In genomic region chr2:11038641-11039040, GRCh38 we compare ENCODE assay signal across 4 cellular contexts.
A peak's percentile ranks its signal among the peaks of the same experiment; 100 is the strongest.
TF ChIP-seq lines count a peak whose summit lies in the region.

No MANE protein-coding gene starts in this region.

TF ChIP-seq in HepG2, 621 proteins besides CTCF, POLR2A, EP300 and RAD21:
- TF ChIP-seq ZNF790 (CRISPR knock-in tag; IDR thresholded peaks at IDR 0.05; ENCODE audit: borderline replicate concordance) (no peak), ZNF337 (CRISPR knock-in tag; IDR thresholded peaks at IDR 0.05; ENCODE audit: borderline replicate concordance, low read depth) (peak; percentile 93; the same call in 1 of the 2 replicates)

TF ChIP-seq in HCT116, 20 proteins besides CTCF, POLR2A, EP300 and RAD21:
- TF ChIP-seq YY1 (IDR thresholded peaks at IDR 0.05; ENCODE audit: extremely low read depth, insufficient replicate concordance, low read depth, low read length) (no peak), CBX3 (IDR thresholded peaks at IDR 0.05; ENCODE audit: low read depth) (peak; percentile 57; the same call in 1 of the 2 replicates)

TF ChIP-seq in HEK293, 187 proteins besides CTCF, POLR2A, EP300 and RAD21:
- TF ChIP-seq ZBTB48 (tag by site-specific recombination; IDR thresholded peaks at IDR 0.05) (no peak), SETDB1 (IDR thresholded peaks at IDR 0.05; ENCODE audit: insufficient read length, low read length) (peak; percentile 92), ZNF626 (tag by site-specific recombination; IDR thresholded peaks at IDR 0.05) (0 out of 2 replicates have a peak, but pooled peaks have one; percentile 58)

TF ChIP-seq in GM23338, 12 proteins besides CTCF, POLR2A, EP300 and RAD21:
- TF ChIP-seq, protein P1, sequence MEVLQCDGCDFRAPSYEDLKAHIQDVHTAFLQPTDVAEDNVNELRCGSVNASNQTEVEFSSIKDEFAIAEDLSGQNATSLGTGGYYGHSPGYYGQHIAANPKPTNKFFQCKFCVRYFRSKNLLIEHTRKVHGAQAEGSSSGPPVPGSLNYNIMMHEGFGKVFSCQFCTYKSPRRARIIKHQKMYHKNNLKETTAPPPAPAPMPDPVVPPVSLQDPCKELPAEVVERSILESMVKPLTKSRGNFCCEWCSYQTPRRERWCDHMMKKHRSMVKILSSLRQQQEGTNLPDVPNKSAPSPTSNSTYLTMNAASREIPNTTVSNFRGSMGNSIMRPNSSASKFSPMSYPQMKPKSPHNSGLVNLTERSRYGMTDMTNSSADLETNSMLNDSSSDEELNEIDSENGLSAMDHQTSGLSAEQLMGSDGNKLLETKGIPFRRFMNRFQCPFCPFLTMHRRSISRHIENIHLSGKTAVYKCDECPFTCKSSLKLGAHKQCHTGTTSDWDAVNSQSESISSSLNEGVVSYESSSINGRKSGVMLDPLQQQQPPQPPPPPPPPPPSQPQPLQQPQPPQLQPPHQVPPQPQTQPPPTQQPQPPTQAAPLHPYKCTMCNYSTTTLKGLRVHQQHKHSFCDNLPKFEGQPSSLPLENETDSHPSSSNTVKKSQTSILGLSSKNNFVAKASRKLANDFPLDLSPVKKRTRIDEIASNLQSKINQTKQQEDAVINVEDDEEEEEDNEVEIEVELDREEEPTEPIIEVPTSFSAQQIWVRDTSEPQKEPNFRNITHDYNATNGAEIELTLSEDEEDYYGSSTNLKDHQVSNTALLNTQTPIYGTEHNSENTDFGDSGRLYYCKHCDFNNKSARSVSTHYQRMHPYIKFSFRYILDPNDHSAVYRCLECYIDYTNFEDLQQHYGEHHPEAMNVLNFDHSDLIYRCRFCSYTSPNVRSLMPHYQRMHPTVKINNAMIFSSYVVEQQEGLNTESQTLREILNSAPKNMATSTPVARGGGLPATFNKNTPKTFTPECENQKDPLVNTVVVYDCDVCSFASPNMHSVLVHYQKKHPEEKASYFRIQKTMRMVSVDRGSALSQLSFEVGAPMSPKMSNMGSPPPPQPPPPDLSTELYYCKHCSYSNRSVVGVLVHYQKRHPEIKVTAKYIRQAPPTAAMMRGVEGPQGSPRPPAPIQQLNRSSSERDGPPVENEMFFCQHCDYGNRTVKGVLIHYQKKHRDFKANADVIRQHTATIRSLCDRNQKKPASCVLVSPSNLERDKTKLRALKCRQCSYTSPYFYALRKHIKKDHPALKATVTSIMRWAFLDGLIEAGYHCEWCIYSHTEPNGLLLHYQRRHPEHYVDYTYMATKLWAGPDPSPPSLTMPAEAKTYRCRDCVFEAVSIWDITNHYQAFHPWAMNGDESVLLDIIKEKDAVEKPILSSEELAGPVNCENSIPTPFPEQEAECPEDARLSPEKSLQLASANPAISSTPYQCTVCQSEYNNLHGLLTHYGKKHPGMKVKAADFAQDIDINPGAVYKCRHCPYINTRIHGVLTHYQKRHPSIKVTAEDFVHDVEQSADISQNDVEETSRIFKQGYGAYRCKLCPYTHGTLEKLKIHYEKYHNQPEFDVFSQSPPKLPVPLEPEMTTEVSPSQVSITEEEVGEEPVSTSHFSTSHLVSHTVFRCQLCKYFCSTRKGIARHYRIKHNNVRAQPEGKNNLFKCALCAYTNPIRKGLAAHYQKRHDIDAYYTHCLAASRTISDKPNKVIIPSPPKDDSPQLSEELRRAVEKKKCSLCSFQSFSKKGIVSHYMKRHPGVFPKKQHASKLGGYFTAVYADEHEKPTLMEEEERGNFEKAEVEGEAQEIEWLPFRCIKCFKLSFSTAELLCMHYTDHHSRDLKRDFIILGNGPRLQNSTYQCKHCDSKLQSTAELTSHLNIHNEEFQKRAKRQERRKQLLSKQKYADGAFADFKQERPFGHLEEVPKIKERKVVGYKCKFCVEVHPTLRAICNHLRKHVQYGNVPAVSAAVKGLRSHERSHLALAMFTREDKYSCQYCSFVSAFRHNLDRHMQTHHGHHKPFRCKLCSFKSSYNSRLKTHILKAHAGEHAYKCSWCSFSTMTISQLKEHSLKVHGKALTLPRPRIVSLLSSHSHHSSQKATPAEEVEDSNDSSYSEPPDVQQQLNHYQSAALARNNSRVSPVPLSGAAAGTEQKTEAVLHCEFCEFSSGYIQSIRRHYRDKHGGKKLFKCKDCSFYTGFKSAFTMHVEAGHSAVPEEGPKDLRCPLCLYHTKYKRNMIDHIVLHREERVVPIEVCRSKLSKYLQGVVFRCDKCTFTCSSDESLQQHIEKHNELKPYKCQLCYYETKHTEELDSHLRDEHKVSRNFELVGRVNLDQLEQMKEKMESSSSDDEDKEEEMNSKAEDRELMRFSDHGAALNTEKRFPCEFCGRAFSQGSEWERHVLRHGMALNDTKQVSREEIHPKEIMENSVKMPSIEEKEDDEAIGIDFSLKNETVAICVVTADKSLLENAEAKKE (CRISPR knock-in tag; IDR thresholded peaks at IDR 0.05) = no peak
- TF ChIP-seq JUNB (IDR thresholded peaks at IDR 0.05; ENCODE audit: unreplicated experiment) (no peak), CREB1 (CRISPR knock-in tag; IDR thresholded peaks at IDR 0.05; ENCODE audit: low read depth) (no peak), STAT1 (IDR thresholded peaks at IDR 0.05; ENCODE audit: unreplicated experiment) (no peak), NANOG (IDR thresholded peaks at IDR 0.05; ENCODE audit: borderline replicate concordance) (no peak), POLR2AphosphoS5 (IDR thresholded peaks at IDR 0.05; ENCODE audit: low read depth) (no peak), ZNF331 (CRISPR knock-in tag; IDR thresholded peaks at IDR 0.05; ENCODE audit: low read depth) (no peak), ZNF114 (CRISPR knock-in tag; IDR thresholded peaks at IDR 0.05) (no peak), EZH2phosphoT487 (IDR thresholded peaks at IDR 0.05; ENCODE audit: unreplicated experiment) (no peak)
- TF ChIP-seq, protein P2, sequence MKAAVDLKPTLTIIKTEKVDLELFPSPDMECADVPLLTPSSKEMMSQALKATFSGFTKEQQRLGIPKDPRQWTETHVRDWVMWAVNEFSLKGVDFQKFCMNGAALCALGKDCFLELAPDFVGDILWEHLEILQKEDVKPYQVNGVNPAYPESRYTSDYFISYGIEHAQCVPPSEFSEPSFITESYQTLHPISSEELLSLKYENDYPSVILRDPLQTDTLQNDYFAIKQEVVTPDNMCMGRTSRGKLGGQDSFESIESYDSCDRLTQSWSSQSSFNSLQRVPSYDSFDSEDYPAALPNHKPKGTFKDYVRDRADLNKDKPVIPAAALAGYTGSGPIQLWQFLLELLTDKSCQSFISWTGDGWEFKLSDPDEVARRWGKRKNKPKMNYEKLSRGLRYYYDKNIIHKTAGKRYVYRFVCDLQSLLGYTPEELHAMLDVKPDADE (IDR thresholded peaks at IDR 0.05) = no peak
- TF ChIP-seq, protein P3, sequence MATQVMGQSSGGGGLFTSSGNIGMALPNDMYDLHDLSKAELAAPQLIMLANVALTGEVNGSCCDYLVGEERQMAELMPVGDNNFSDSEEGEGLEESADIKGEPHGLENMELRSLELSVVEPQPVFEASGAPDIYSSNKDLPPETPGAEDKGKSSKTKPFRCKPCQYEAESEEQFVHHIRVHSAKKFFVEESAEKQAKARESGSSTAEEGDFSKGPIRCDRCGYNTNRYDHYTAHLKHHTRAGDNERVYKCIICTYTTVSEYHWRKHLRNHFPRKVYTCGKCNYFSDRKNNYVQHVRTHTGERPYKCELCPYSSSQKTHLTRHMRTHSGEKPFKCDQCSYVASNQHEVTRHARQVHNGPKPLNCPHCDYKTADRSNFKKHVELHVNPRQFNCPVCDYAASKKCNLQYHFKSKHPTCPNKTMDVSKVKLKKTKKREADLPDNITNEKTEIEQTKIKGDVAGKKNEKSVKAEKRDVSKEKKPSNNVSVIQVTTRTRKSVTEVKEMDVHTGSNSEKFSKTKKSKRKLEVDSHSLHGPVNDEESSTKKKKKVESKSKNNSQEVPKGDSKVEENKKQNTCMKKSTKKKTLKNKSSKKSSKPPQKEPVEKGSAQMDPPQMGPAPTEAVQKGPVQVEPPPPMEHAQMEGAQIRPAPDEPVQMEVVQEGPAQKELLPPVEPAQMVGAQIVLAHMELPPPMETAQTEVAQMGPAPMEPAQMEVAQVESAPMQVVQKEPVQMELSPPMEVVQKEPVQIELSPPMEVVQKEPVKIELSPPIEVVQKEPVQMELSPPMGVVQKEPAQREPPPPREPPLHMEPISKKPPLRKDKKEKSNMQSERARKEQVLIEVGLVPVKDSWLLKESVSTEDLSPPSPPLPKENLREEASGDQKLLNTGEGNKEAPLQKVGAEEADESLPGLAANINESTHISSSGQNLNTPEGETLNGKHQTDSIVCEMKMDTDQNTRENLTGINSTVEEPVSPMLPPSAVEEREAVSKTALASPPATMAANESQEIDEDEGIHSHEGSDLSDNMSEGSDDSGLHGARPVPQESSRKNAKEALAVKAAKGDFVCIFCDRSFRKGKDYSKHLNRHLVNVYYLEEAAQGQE (IDR thresholded peaks at IDR 0.05; ENCODE audit: unreplicated experiment) = no peak
TF ChIP-seq in GM23338: peak in this region for 0.
